ENCODE assay signal across 9 cellular contexts in the genomic region with DNA sequence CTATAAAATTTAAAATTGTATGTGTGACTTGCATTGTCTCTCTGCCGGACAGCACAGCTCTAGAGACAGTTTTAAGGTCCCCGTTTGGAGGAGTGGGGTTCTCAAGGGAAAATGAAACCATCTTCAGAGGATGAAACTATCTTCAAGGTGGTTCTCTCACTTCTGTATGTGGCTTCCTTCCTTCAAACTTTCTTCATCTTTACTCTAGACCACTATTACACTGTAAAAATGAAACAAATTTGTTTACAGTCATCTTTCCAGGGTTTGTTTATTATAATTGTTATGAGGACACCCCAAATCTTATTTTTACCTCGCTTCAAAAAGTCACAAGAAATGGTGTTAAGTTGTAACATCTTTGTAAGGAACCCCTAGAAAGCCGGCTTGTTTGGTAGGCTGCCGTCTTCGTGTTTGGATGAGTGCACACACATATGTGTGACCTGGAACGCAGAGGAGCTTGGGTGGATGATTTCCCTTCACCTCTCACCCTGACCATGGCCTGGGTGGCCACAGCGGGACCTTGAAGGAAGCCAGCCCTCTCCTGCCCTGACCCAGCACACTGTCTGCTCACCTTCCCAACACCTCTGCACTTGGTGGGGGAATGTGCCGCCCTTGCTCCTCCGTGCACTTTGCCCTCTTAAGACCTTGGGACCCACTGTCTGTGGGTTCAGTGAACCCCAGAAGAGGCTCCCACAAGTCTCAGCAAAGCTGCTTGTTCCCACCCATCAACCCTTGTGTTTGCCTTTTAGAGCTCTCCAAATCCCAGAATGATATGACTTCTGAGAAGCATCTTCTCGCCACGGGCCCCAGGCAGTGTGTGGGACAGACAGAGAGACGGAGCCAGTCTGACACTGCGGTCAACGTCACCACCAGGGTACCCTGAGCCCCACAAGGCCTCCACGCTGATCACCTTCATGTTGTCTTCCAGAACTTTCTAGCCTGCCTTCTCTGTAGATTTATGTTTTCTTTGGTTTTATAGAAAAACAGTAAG.
A peak's percentile ranks its signal among the peaks of the same experiment; 100 is the strongest.
DNase-seq lines count a peak whose midpoint lies in the region; ATAC-seq and TF ChIP-seq lines count a peak whose summit lies in the region.
"Had no signal": no experiment of that assay in that cellular context is flagged by ENCODE, and none has a peak within 500 bp of the region (broad histone marks: within the 10 kb centered on the region; RNA-seq: fewer than 3 reads in every experiment).

No MANE protein-coding gene starts in this region.

- TF ChIP-seq POLR2A in GM18505 (IDR thresholded peaks at IDR 0.05; ENCODE audit: borderline replicate concordance, extremely low read depth, insufficient read depth, insufficient read length) = no peak

- peak; percentile 43 for ATAC-seq in GM18505 (IDR thresholded peaks at IDR 0.05; ENCODE audit: unreplicated experiment)
- ATAC-seq in GM21381 (IDR thresholded peaks at IDR 0.05; ENCODE audit: unreplicated experiment) = peak; percentile 68
- peak; percentile 69 for ATAC-seq in HG03432 (IDR thresholded peaks at IDR 0.05; ENCODE audit: unreplicated experiment)

- intact Hi-C loops in posterior cingulate gyrus (cut with DNase I) = loop anchor here (5.0 kb wide), 1 partner anchor 95 kb away; no protein-coding TSS in a partner anchor

- H3K27ac ChIP-seq in layer of hippocampus (ENCODE audit: low read depth, low read length) = peak overlapping the region; percentile 42
- H3K27ac ChIP-seq: SJSA1 had no signal

- H3K27me3 ChIP-seq in layer of hippocampus (ENCODE audit: control insufficient read depth, insufficient read depth, low read length) = no peaks in the 10 kb centered on the region
- H3K27me3 ChIP-seq: SJSA1 had no signal

- DNase-seq in SIG-M5 (lab: John Stamatoyannopoulos, UW) (no peak), posterior cingulate gyrus (no peak), NCI-H1694 (lab: John Stamatoyannopoulos, UW) (no peak), NCI-H774 (lab: John Stamatoyannopoulos, UW) (no peak)
